ENCODE assay signal across 1 cellular context in genomic region chr4:146095091-146095690, GRCh38.
TF ChIP-seq lines count a peak whose summit lies in the region.

No MANE protein-coding gene starts in this region.

TF ChIP-seq in GM12878, 131 proteins besides CTCF, POLR2A, EP300 and RAD21 (continued from another document):
- TF ChIP-seq BCLAF1 (IDR thresholded peaks at IDR 0.05) (no peak), JUND (IDR thresholded peaks at IDR 0.05; ENCODE audit: low read depth, low read length) (no peak), NFYA (IDR thresholded peaks at IDR 0.05; ENCODE audit: borderline replicate concordance, low read depth, low read length) (no peak), NRF1 (conservative IDR thresholded peaks at IDR 0.05; ENCODE audit: low read depth, low read length) (no peak), DPF2 (IDR thresholded peaks at IDR 0.05) (no peak), MAX (IDR thresholded peaks at IDR 0.05; ENCODE audit: low read depth, low read length) (no peak), CEBPZ (IDR thresholded peaks at IDR 0.05; ENCODE audit: low read depth, low read length) (no peak), BCL11A (IDR thresholded peaks at IDR 0.05; ENCODE audit: low read depth, low read length) (no peak), STAT1 (conservative IDR thresholded peaks at IDR 0.05) (no peak), SKIL (IDR thresholded peaks at IDR 0.05; ENCODE audit: low read depth, poor library complexity, severe bottlenecking) (peak; percentile 17), RAD51 (IDR thresholded peaks at IDR 0.05) (no peak), CHD2 (IDR thresholded peaks at IDR 0.05; ENCODE audit: borderline replicate concordance, low read depth, low read length) (no peak), FOXM1 (IDR thresholded peaks at IDR 0.05; ENCODE audit: low read depth, low read length) (0 out of 2 replicates have a peak, but pooled peaks have one; percentile 32), CREB1 (IDR thresholded peaks at IDR 0.05; ENCODE audit: low read depth) (no peak), IKZF1 (conservative IDR thresholded peaks at IDR 0.05) (0 out of 2 replicates have a peak, but pooled peaks have one; percentile 10), IRF4 (IDR thresholded peaks at IDR 0.05; ENCODE audit: low read depth, low read length) (no peak), MEF2A (IDR thresholded peaks at IDR 0.05; ENCODE audit: insufficient read depth, low read depth, low read length) (0 out of 2 replicates have a peak, but pooled peaks have one; percentile 40), PAX5 (IDR thresholded peaks at IDR 0.05; ENCODE audit: borderline replicate concordance, low read depth, low read length) (no peak), HCFC1 (IDR thresholded peaks at IDR 0.05; ENCODE audit: low read length) (no peak), RFX5 (IDR thresholded peaks at IDR 0.05; ENCODE audit: low read depth, low read length) (no peak), PKNOX1 (IDR thresholded peaks at IDR 0.05) (no peak), ZBTB40 (IDR thresholded peaks at IDR 0.05; ENCODE audit: borderline replicate concordance) (no peak), SP1 (IDR thresholded peaks at IDR 0.05; ENCODE audit: low read depth, low read length) (no peak), BMI1 (IDR thresholded peaks at IDR 0.05; ENCODE audit: borderline replicate concordance) (no peak), SMC3 (IDR thresholded peaks at IDR 0.05; ENCODE audit: borderline replicate concordance, low read length) (peak; percentile 54; the same call in 1 of the 2 replicates), RUNX3 (IDR thresholded peaks at IDR 0.05; ENCODE audit: low read length) (peak; percentile 34; the same call in 1 of the 2 replicates), PAX8 (IDR thresholded peaks at IDR 0.05) (no peak), NKRF (conservative IDR thresholded peaks at IDR 0.05) (no peak), ZNF384 (IDR thresholded peaks at IDR 0.05; ENCODE audit: borderline replicate concordance, low read depth, low read length) (no peak), POU2F2 (IDR thresholded peaks at IDR 0.05; ENCODE audit: borderline replicate concordance, low read depth, low read length) (peak; percentile 90; the same call in 2 of the 3 replicates)
